Comparison of ENCODE assay signal across 26 cellular contexts in genomic region chr14:56552615-56553014, GRCh38. TPM values are rescaled to one million over a fixed set of nuclear protein-coding genes. Genes with fewer than 3 reads are reported as not detected.
A peak's percentile ranks its signal among the peaks of the same experiment; 100 is the strongest.
DNase-seq lines count a peak whose midpoint lies in the region; TF ChIP-seq lines count a peak whose summit lies in the region.
"Had no signal": no experiment of that assay in that cellular context is flagged by ENCODE, and none has a peak within 500 bp of the region (broad histone marks: within the 10 kb centered on the region; RNA-seq: fewer than 3 reads in every experiment).

No MANE protein-coding gene starts in this region.

- intact Hi-C loops in mammary epithelial cell (cut with micrococcal nuclease) = loop anchor here (5.0 to 10.0 kb wide), 3 partner anchors 60 to 1522 kb away; no protein-coding TSS in a partner anchor

- H3K4me2 ChIP-seq in Karpas-422 (ENCODE audit: low read depth, low read length, poor library complexity, severe bottlenecking) = no peak overlapping the region
- no peak overlapping the region for H3K4me2 ChIP-seq in mammary epithelial cell (ENCODE audit: insufficient read depth, low read depth, low read length)

- H3K4me3 ChIP-seq in Karpas-422 (ENCODE audit: low read length) = no peak overlapping the region
- no peak overlapping the region for H3K4me3 ChIP-seq in mammary epithelial cell (replicated peaks in 1 of 3; ENCODE audit: insufficient read depth in 1 of 3, low read depth in 2 of 3, low read length in 3 of 3)
- H3K4me3 ChIP-seq: dorsolateral prefrontal cortex, HAP-1, K562, psoas muscle, sigmoid colon, thoracic aorta had no signal

- dilution Hi-C loops in mammary epithelial cell (cut with HindIII; ENCODE audit: low sequenced_read_pairs) = no loop called here

- H3K4me1 ChIP-seq in Karpas-422 (ENCODE audit: low read length) (no peaks in the 10 kb centered on the region), mammary epithelial cell (ENCODE audit: insufficient read depth, low read length) (no peaks in the 10 kb centered on the region)
- H3K4me1 ChIP-seq: psoas muscle, sigmoid colon had no signal

- no TSS peak for BruUV-seq in mammary epithelial cell (replicated peaks; lab: Mats Ljungman, UMichigan)

- H3K9ac ChIP-seq in Karpas-422 (ENCODE audit: low read length) = no peak overlapping the region
- no peak overlapping the region for H3K9ac ChIP-seq in mammary epithelial cell (ENCODE audit: insufficient read depth, low read length)

- H3K27me3 ChIP-seq in Karpas-422 (ENCODE audit: low read length) (no peaks in the 10 kb centered on the region), mammary epithelial cell (ENCODE audit: insufficient read depth, low read length) (no peaks in the 10 kb centered on the region)

- H3K27ac ChIP-seq in Karpas-422 (ENCODE audit: low read length) (no peak overlapping the region), mammary epithelial cell (ENCODE audit: insufficient read depth, low read depth, low read length) (no peak overlapping the region)
- H3K27ac ChIP-seq: 22Rv1, dorsolateral prefrontal cortex, psoas muscle, sigmoid colon, thoracic aorta had no signal

- H3K9me3 ChIP-seq in Karpas-422 (ENCODE audit: low read length) = no peaks in the 10 kb centered on the region
- no peaks in the 10 kb centered on the region for H3K9me3 ChIP-seq in mammary epithelial cell (replicated peaks; ENCODE audit: insufficient read depth, low read length)
- H3K9me3 ChIP-seq: HAP-1, psoas muscle, sigmoid colon, thoracic aorta had no signal

- H3K79me2 ChIP-seq in Karpas-422 (ENCODE audit: low read length) = no peaks in the 10 kb centered on the region
- no peaks in the 10 kb centered on the region for H3K79me2 ChIP-seq in mammary epithelial cell (ENCODE audit: insufficient read depth, low read length)

- WGBS in mammary epithelial cell (ENCODE audit: low coverage, missing lambda C conversion rate) = 53% methylated on average over 4 of the region's 4 CpGs

- in situ Hi-C loops in SK-MEL-5 (cut with HindIII; ENCODE audit: low pct_unique_long_range_greater_than_20kb, low sequenced_read_pairs) = no loop called here
- in situ Hi-C loops in mammary epithelial cell (cut with MboI; ENCODE audit: low sequenced_read_pairs in 2 of 2) = no loop called here

- TF ChIP-seq CTCF in mammary epithelial cell (conservative IDR thresholded peaks at IDR 0.05 in 1 of 2, IDR thresholded peaks at IDR 0.05 in 1 of 2; ENCODE audit: extremely low read depth in 1 of 2, insufficient read depth in 1 of 2, low read depth in 1 of 2, low read length in 2 of 2) = peak in 1 of 2 donors; percentile 18

- peak; percentile 17 for DNase-seq in DMS53 (lab: John Stamatoyannopoulos, UW)
- DNase-seq in DMS53 treated with DMSO at 0.1 percent for 48 hours (lab: John Stamatoyannopoulos, UW; ENCODE audit: unreplicated experiment) = no peak
- DNase-seq in Karpas-422 = peak; percentile 46
- DNase-seq in SK-MEL-5 (ENCODE audit: low read depth, low spot score) = peak; percentile 19
- peak; percentile 59 for DNase-seq in iPS-NIHi7 (ENCODE audit: extremely low spot score)
- no peak for DNase-seq in cerebellar cortex (ENCODE audit: low spot score)
- DNase-seq in NCI-H1930 (lab: John Stamatoyannopoulos, UW) = no peak
- no peak for DNase-seq in mammary epithelial cell
- DNase-seq: activated B cell treated with CpG ODN at 0.5 μM for 24 hours; activated CD4-positive, alpha-beta T cell treated with anti-CD3 and anti-CD28 coated beads, Interleukin-2, amount 50 U/mL, for 1 hour; activated CD8-positive, alpha-beta memory T cell treated with anti-CD3 and anti-CD28 coated beads, Interleukin-2, amount 10 ng/mL, durations not matched to agents 7 days and 5 days; activated naive CD4-positive, alpha-beta T cell treated with Interleukin-2 at 50 U/mL for 16 hours; CD4-positive, CD25-positive, alpha-beta regulatory T cell; dorsolateral prefrontal cortex; left ventricle myocardium superior; naive thymus-derived CD4-positive, alpha-beta T cell; NCI-H1417 treated with DMSO at 0.1 percent for 48 hours; NCI-H2171; nucleus accumbens; psoas muscle; sigmoid colon; stimulated activated naive CD8-positive, alpha-beta T cell treated with anti-CD3 and anti-CD28 coated beads, Interleukin-15, Interleukin-2, amounts not matched to agents 100 U/mL and 50 U/mL, for 24 hours had no signal

- H4K20me1 ChIP-seq in Karpas-422 (ENCODE audit: insufficient read depth, low read depth, low read length) (no peaks in the 10 kb centered on the region), mammary epithelial cell (ENCODE audit: insufficient read depth, low read length) (no peaks in the 10 kb centered on the region)

- H2AFZ ChIP-seq in Karpas-422 (ENCODE audit: low read length) (no peak overlapping the region), mammary epithelial cell (ENCODE audit: low read depth, low read length) (no peak overlapping the region)

- H3K9me2 ChIP-seq in Karpas-422 (replicated peaks; ENCODE audit: insufficient read depth, low read length) = no peaks in the 10 kb centered on the region

- H3K36me3 ChIP-seq in Karpas-422 (ENCODE audit: insufficient read depth, low read length) (no peaks in the 10 kb centered on the region), mammary epithelial cell (ENCODE audit: insufficient read depth, low read length) (no peaks in the 10 kb centered on the region)
- H3K36me3 ChIP-seq: HAP-1, sigmoid colon, thoracic aorta had no signal

- CTCF ChIA-PET in mammary epithelial cell (lab: Charles Lee; ENCODE audit: low non-redundant PET) = interaction anchor here (0.5 kb wide), 1 partner anchor 12 kb away, joined by 7 read pairs; no protein-coding TSS in a partner anchor

RNA-seq across cellular contexts. Expression of gene TMEM260, which starts 27.0 kb away (rescaled TPM):
- total RNA-seq in Karpas-422 (2014; rRNA removed; shearing (Covaris generic); ENCODE audit: low replicate concordance) = 28.8 and 38.9 TPM in 2 replicates
- total RNA-seq in SK-MEL-5 (2014; rRNA removed; shearing (Covaris generic)) = 17.6 and 19.3 TPM in 2 replicates
- polyA plus RNA-seq in SK-MEL-5 (2015; cell fraction: cytosol; rRNA removed) = 11.0 and 24.1 TPM in 2 replicates
- polyA plus RNA-seq in SK-MEL-5 (2015; cell fraction: nucleus; rRNA removed) = 33.7 and 56.8 TPM in 2 replicates
- total RNA-seq in mammary epithelial cell = 10 to 100 TPM; 12.5 to 16.0 TPM
- polyA plus RNA-seq in mammary epithelial cell = 6.3 TPM
- polyA minus RNA-seq in mammary epithelial cell = not detected

Comparison
In these comparisons a context has a peak if more than half of its experiments do, and no peak if none do; other contexts are left out.
1. DNase-seq: peak in DMS53 (single experiment), Karpas-422 (single experiment), SK-MEL-5 (single experiment) and iPS-NIHi7 (single experiment); none in DMS53 treated with DMSO at 0.1 percent for 48 hours (single experiment), cerebellar cortex (single experiment), NCI-H1930 (0 of 2) and mammary epithelial cell (single experiment).